4 cellular contexts compared by ENCODE assay signal in genomic region chr2:74983606-74984005, GRCh38.
"Had no signal": no experiment of that assay in that cellular context is flagged by ENCODE, and none has a peak within 500 bp of the region (broad histone marks: within the 10 kb centered on the region; RNA-seq: fewer than 3 reads in every experiment).

No MANE protein-coding gene starts in this region.

- H3K9me3 Mint-ChIP-seq: GM23338, H9 had no signal

- H3K27ac Mint-ChIP-seq: GM23338, H9 had no signal

- ATAC-seq: GM23338 had no signal

- DNase-seq: H9, HCEC 1CT, IMR-90 had no signal

- H3K4me3 Mint-ChIP-seq: GM23338, H9 had no signal
